13 cellular contexts compared by ENCODE assay signal in the genomic region with DNA sequence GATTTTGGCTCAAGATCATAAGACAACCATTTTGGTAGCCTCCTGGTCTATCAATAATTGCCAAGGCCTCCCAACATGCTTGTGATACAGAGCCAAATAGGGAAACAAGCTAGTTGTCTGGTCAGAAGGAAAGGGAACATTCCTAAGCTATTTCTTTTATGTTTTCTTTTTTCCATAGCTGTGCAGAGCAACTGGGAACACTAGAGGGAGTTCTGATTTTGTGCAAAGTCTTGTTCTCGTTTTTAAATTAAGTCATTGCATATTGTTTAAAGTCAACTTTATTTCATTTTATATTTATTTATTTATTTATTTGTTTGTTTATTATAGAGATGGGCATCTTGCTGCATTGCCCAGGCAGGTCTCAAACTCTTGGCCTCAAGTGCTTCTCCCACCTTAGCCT.
DNase-seq lines count a peak whose midpoint lies in the region; ATAC-seq and TF ChIP-seq lines count a peak whose summit lies in the region.
"Had no signal": no experiment of that assay in that cellular context is flagged by ENCODE, and none has a peak within 500 bp of the region (broad histone marks: within the 10 kb centered on the region; RNA-seq: fewer than 3 reads in every experiment).

No MANE protein-coding gene starts in this region.

- no peak for ATAC-seq in HG03025 (IDR thresholded peaks at IDR 0.05; ENCODE audit: low FRiP score, unreplicated experiment)
- ATAC-seq: T-cell had no signal

- in situ Hi-C loops in astrocyte of the cerebellum (cut with HindIII; ENCODE audit: low sequenced_read_pairs), result no loop called here

- DNase-seq in BE2C, result no peak
- DNase-seq in HS-5 (ENCODE audit: low read depth), result peak; percentile 33
- DNase-seq in astrocyte of the cerebellum (ENCODE audit: low read depth), result peak; percentile 16
- peak; percentile 51 for DNase-seq in kidney tubule cell (ENCODE audit: low spot score)
- no peak for DNase-seq in mesenteric fat pad (ENCODE audit: low spot score)
- DNase-seq in GM19240 (ENCODE audit: insufficient read length, low spot score), result no peak
- no peak for DNase-seq in SHP77 (lab: John Stamatoyannopoulos, UW)
- DNase-seq: COR-L47, GOT3, NCI-H2029 treated with DMSO at 0.1 percent for 48 hours, nucleus accumbens, T-cell had no signal

- no peaks in the 10 kb centered on the region for H3K36me3 ChIP-seq in BE2C

- H3K9me3 ChIP-seq in BE2C, result no peaks in the 10 kb centered on the region

- H3K4me3 ChIP-seq in BE2C (ENCODE audit: low read depth, low read length), result no peak overlapping the region
- no peak overlapping the region for H3K4me3 ChIP-seq in astrocyte of the cerebellum (ENCODE audit: low read depth, low read length)

- TF ChIP-seq CTCF in BE2C (IDR thresholded peaks at IDR 0.05; ENCODE audit: low read depth, low read length) (peak; percentile 72), astrocyte of the cerebellum (IDR thresholded peaks at IDR 0.05; ENCODE audit: low read depth, low read length, missing control alignments) (peak; percentile 55)

- no peaks in the 10 kb centered on the region for H3K4me1 ChIP-seq in BE2C

- H3K27me3 ChIP-seq in BE2C, result no peaks in the 10 kb centered on the region

Comparison
In these comparisons a context has a peak if more than half of its experiments do, and no peak if none do; other contexts are left out.
1. DNase-seq: peak in HS-5 (single experiment), astrocyte of the cerebellum (single experiment) and kidney tubule cell (single experiment); none in BE2C (single experiment), mesenteric fat pad (single experiment), GM19240 (single experiment) and SHP77 (0 of 2).